In genomic region chr5:142426129-142426641, GRCh38 we compare ENCODE assay signal across 11 cellular contexts.
DNase-seq lines count a peak whose midpoint lies in the region; ATAC-seq, FAIRE-seq and TF ChIP-seq lines count a peak whose summit lies in the region.
"Had no signal": no experiment of that assay in that cellular context is flagged by ENCODE, and none has a peak within 500 bp of the region (broad histone marks: within the 10 kb centered on the region; RNA-seq: fewer than 3 reads in every experiment).

No MANE protein-coding gene starts in this region.

- ATAC-seq in HG03442 (IDR thresholded peaks at IDR 0.05; ENCODE audit: unreplicated experiment) (peak; percentile 43), GM21390 (IDR thresholded peaks at IDR 0.05; ENCODE audit: unreplicated experiment) (no peak), aorta (ENCODE audit: low FRiP score) (no peak)

- H3K9me3 ChIP-seq in kidney (ENCODE audit: control insufficient read depth in 1 of 2, low read length in 2 of 2) (no peaks in the 10 kb centered on the region), aorta (ENCODE audit: control insufficient read depth, low read length) (no peaks in the 10 kb centered on the region)

- H3K27ac ChIP-seq in kidney (ENCODE audit: low read depth in 2 of 2, low read length in 2 of 2) = peak overlapping the region in 1 of 2 donors; percentile 11
- H3K27ac ChIP-seq in aorta (ENCODE audit: low read depth in 1 of 2, low read length in 2 of 2) = no peak overlapping the region
- H3K27ac ChIP-seq: cardiac muscle cell had no signal

- H3K27me3 ChIP-seq in aorta (ENCODE audit: control insufficient read depth in 1 of 2, insufficient read depth in 2 of 2, low read length in 1 of 2) = no peaks in the 10 kb centered on the region
- H3K27me3 ChIP-seq: cardiac muscle cell had no signal

- H3K36me3 ChIP-seq in kidney (ENCODE audit: control insufficient read depth in 1 of 2, insufficient read depth in 2 of 2, low read length in 2 of 2) (no peaks in the 10 kb centered on the region), aorta (ENCODE audit: control insufficient read depth in 1 of 2, insufficient read depth in 2 of 2, low read length in 1 of 2) (no peaks in the 10 kb centered on the region)
- H3K36me3 ChIP-seq: cardiac muscle cell had no signal

- peak; percentile 18 to 25 for DNase-seq in activated CD4-positive, alpha-beta T cell treated with anti-CD3 and anti-CD28 coated beads, Interleukin-2, amount 50 U/mL, for 4 hours
- peak; percentile 41 for DNase-seq in fibroblast of peridontal ligament (ENCODE audit: extremely low read depth)
- peak; percentile 91 for DNase-seq in smooth muscle cell of the brain vasculature (ENCODE audit: low read depth, low spot score)
- DNase-seq in KG1 (lab: John Stamatoyannopoulos, UW) = no peak
- DNase-seq in kidney = no peak
- DNase-seq in aorta = no peak
- DNase-seq: naive B cell, NCI-H524 had no signal

- H3K9ac ChIP-seq in kidney (ENCODE audit: low read length in 2 of 2) = no peak overlapping the region

- H3K4me3 ChIP-seq in kidney (ENCODE audit: low read length in 2 of 2) (no peak overlapping the region), aorta (ENCODE audit: low read length in 2 of 2) (no peak overlapping the region)
- H3K4me3 ChIP-seq: cardiac muscle cell had no signal

- no peak for FAIRE-seq in kidney (lab: Jason Lieb, UNC)

- WGBS in aorta, 2 donors = 83 to 86% methylated on average over 10 of the region's 10 CpGs

- no peak for TF ChIP-seq CTCF in kidney (IDR thresholded peaks at IDR 0.05; ENCODE audit: borderline replicate concordance, extremely low read depth, insufficient read depth)

- intact Hi-C loops in kidney (cut with DNase I) = no loop called here
- intact Hi-C loops in aorta (cut with DNase I) = no loop called here

- H3K4me1 ChIP-seq in kidney (ENCODE audit: control insufficient read depth in 1 of 2, insufficient read depth in 1 of 2, low read depth in 1 of 2, low read length in 2 of 2) = peaks cover 5% of the 10 kb centered on the region in 2 donors
- no peaks in the 10 kb centered on the region for H3K4me1 ChIP-seq in aorta (ENCODE audit: control insufficient read depth in 1 of 2, insufficient read depth in 2 of 2, low read length in 2 of 2)

Comparison
In these comparisons a context has a peak if more than half of its experiments do, and no peak if none do; other contexts are left out.
1. DNase-seq: peak in activated CD4-positive, alpha-beta T cell treated with anti-CD3 and anti-CD28 coated beads, Interleukin-2, amount 50 U/mL, for 4 hours (2 of 2), fibroblast of peridontal ligament (single experiment) and smooth muscle cell of the brain vasculature (single experiment); none in KG1 (single experiment), kidney (single experiment) and aorta (0 of 2).